In the genomic region with DNA sequence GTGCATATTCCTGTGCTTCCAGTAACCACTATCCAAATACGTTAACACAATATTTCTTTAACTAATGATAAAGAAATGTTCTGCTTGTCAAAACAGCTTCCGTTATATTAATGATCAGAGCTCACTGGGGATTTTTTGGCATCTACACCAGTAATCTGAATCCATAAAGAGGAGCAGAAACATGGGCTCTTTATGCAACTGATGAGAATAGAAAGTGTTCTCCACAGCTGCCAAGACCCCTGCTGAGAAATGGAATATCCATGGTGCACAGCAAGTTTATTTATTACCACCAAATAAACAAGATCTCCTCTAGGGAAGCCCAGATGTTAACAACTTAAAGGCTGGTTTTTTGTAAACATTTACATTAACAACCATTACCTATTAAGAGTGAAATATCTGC, we compare ENCODE assay signal across 17 cellular contexts. TPM values are rescaled to one million over a fixed set of nuclear protein-coding genes. Genes with fewer than 3 reads are reported as not detected.
"Had no signal": no experiment of that assay in that cellular context is flagged by ENCODE, and none has a peak within 500 bp of the region (broad histone marks: within the 10 kb centered on the region; RNA-seq: fewer than 3 reads in every experiment).

No MANE protein-coding gene starts in this region.

- H3K27me3 Mint-ChIP-seq: stimulated activated memory B cell treated with anti-CD40 and anti-IgM and Interleukin-4, amounts not matched to agents 10 μg/mL and 1 μg/mL and 100 μg/mL, for 72 hours had no signal

- H3K27me3 ChIP-seq: pancreas had no signal

- H3K4me3 Mint-ChIP-seq: activated CD4-positive, alpha-beta memory T cell treated with anti-CD3 and anti-CD28 coated beads, Interleukin-2, amount 10 ng/mL, durations not matched to agents 7 days and 5 days; activated CD4-positive, alpha-beta T cell treated with anti-CD3 and anti-CD28 coated beads for 36 hours; activated naive CD4-positive, alpha-beta T cell treated with anti-CD3 and anti-CD28 coated beads, Interleukin-2, amount 10 ng/mL, durations not matched to agents 7 days and 5 days; activated T-cell treated with anti-CD3 and anti-CD28 coated beads, Interleukin-2, amount 50 U/mL, for 24 hours; brain; central memory CD8-positive, alpha-beta T cell; naive thymus-derived CD8-positive, alpha-beta T cell; stimulated activated memory B cell treated with anti-CD40 and anti-IgM and Interleukin-4, amounts not matched to agents 10 μg/mL and 1 μg/mL and 100 μg/mL, for 72 hours had no signal

- H3K27ac ChIP-seq: esophagus squamous epithelium, foreskin keratinocyte, left ventricle myocardium inferior, pancreas, WERI-Rb-1 had no signal

- ATAC-seq: activated CD4-positive, alpha-beta T cell treated with anti-CD3 and anti-CD28 coated beads for 36 hours; foreskin keratinocyte; mucosa of descending colon; naive thymus-derived CD8-positive, alpha-beta T cell; pancreas; stimulated activated memory B cell treated with anti-CD40 and anti-IgM and Interleukin-4, amounts not matched to agents 10 μg/mL and 1 μg/mL and 100 μg/mL, for 72 hours had no signal

- H3K36me3 ChIP-seq: esophagus squamous epithelium, pancreas, WERI-Rb-1 had no signal

- H3K9me3 Mint-ChIP-seq: activated CD4-positive, alpha-beta memory T cell treated with anti-CD3 and anti-CD28 coated beads, Interleukin-2, amount 10 ng/mL, durations not matched to agents 7 days and 5 days; activated naive CD4-positive, alpha-beta T cell treated with anti-CD3 and anti-CD28 coated beads, Interleukin-2, amount 10 ng/mL, durations not matched to agents 7 days and 5 days; central memory CD8-positive, alpha-beta T cell had no signal

- H3K9me3 ChIP-seq: mucosa of descending colon, pancreas had no signal

- H3K27ac Mint-ChIP-seq: activated CD4-positive, alpha-beta memory T cell treated with anti-CD3 and anti-CD28 coated beads, Interleukin-2, amount 10 ng/mL, durations not matched to agents 7 days and 5 days; activated CD4-positive, alpha-beta T cell treated with anti-CD3 and anti-CD28 coated beads for 36 hours; activated naive CD4-positive, alpha-beta T cell treated with anti-CD3 and anti-CD28 coated beads, Interleukin-2, amount 10 ng/mL, durations not matched to agents 7 days and 5 days; activated T-cell treated with anti-CD3 and anti-CD28 coated beads, Interleukin-2, amount 50 U/mL, for 24 hours; brain; naive thymus-derived CD8-positive, alpha-beta T cell; stimulated activated memory B cell treated with anti-CD40 and anti-IgM and Interleukin-4, amounts not matched to agents 10 μg/mL and 1 μg/mL and 100 μg/mL, for 72 hours had no signal

- H3K36me3 Mint-ChIP-seq: activated naive CD4-positive, alpha-beta T cell treated with anti-CD3 and anti-CD28 coated beads, Interleukin-2, amount 10 ng/mL, durations not matched to agents 7 days and 5 days; brain; stimulated activated memory B cell treated with anti-CD40 and anti-IgM and Interleukin-4, amounts not matched to agents 10 μg/mL and 1 μg/mL and 100 μg/mL, for 72 hours had no signal

- H3K4me1 ChIP-seq: esophagus squamous epithelium, left ventricle myocardium inferior, pancreas had no signal

- H3K4me1 Mint-ChIP-seq: activated CD4-positive, alpha-beta memory T cell treated with anti-CD3 and anti-CD28 coated beads, Interleukin-2, amount 10 ng/mL, durations not matched to agents 7 days and 5 days; activated CD4-positive, alpha-beta T cell treated with anti-CD3 and anti-CD28 coated beads for 36 hours; activated naive CD4-positive, alpha-beta T cell treated with anti-CD3 and anti-CD28 coated beads, Interleukin-2, amount 10 ng/mL, durations not matched to agents 7 days and 5 days; central memory CD8-positive, alpha-beta T cell; naive thymus-derived CD8-positive, alpha-beta T cell; stimulated activated memory B cell treated with anti-CD40 and anti-IgM and Interleukin-4, amounts not matched to agents 10 μg/mL and 1 μg/mL and 100 μg/mL, for 72 hours had no signal

- DNase-seq: activated CD4-positive, alpha-beta memory T cell treated with anti-CD3 and anti-CD28 coated beads, Interleukin-2, amount 10 ng/mL, durations not matched to agents 7 days and 5 days; activated CD4-positive, alpha-beta T cell treated with anti-CD3 and anti-CD28 coated beads for 36 hours; activated naive CD4-positive, alpha-beta T cell treated with anti-CD3 and anti-CD28 coated beads, Interleukin-2, amount 10 ng/mL, durations not matched to agents 7 days and 5 days; activated T-cell treated with anti-CD3 and anti-CD28 coated beads, Interleukin-2, amount 50 U/mL, for 24 hours; effector CD8-positive, alpha-beta T cell; esophagus squamous epithelium; foreskin keratinocyte; glutamatergic neuron; left ventricle myocardium inferior; mucosa of descending colon; naive thymus-derived CD8-positive, alpha-beta T cell; pancreas; stimulated activated CD4-positive, alpha-beta T cell treated with anti-CD3 and anti-CD28 coated beads, Interleukin-2, amount 100 ng/mL, for 48 hours; WERI-Rb-1 had no signal

- H3K4me3 ChIP-seq: esophagus squamous epithelium, left ventricle myocardium inferior, mucosa of descending colon, pancreas had no signal

RNA-seq across cellular contexts. Expression of gene ALDH1A2, which starts 54.5 kb away (rescaled TPM):
- total RNA-seq: activated CD4-positive, alpha-beta T cell treated with anti-CD3 and anti-CD28 coated beads for 36 hours; naive thymus-derived CD8-positive, alpha-beta T cell had no signal
